1 cellular context compared by ENCODE assay signal in genomic region chr12:109385339-109386078, GRCh38.
A peak's percentile ranks its signal among the peaks of the same experiment; 100 is the strongest.
TF ChIP-seq lines count a peak whose summit lies in the region.

No MANE protein-coding gene starts in this region.

TF ChIP-seq in HEK293, 187 proteins besides CTCF, POLR2A, EP300 and RAD21 (continued from another document):
- TF ChIP-seq ZBTB44 (tag by site-specific recombination; IDR thresholded peaks at IDR 0.05), result peak; percentile 40; the same call in 1 of the 2 replicates
- peak; percentile 94 for TF ChIP-seq ZNF654 (tag by site-specific recombination; IDR thresholded peaks at IDR 0.05; ENCODE audit: low read depth)
- TF ChIP-seq ZNF513 (tag by site-specific recombination; IDR thresholded peaks at IDR 0.05), result no peak
- TF ChIP-seq AEBP2 (tag by site-specific recombination; IDR thresholded peaks at IDR 0.05; ENCODE audit: borderline replicate concordance), result no peak
- TF ChIP-seq ZBTB20 (tag by site-specific recombination; IDR thresholded peaks at IDR 0.05), result 0 out of 2 replicates have a peak, but pooled peaks have one; percentile 22
- no peak for TF ChIP-seq ZNF292 (tag by site-specific recombination; IDR thresholded peaks at IDR 0.05; ENCODE audit: borderline replicate concordance, low read depth)
- no peak for TF ChIP-seq ZNF140 (tag by site-specific recombination; IDR thresholded peaks at IDR 0.05)
- no peak for TF ChIP-seq ZNF610 (tag by site-specific recombination; IDR thresholded peaks at IDR 0.05; ENCODE audit: borderline replicate concordance)
- TF ChIP-seq ZNF324 (tag by site-specific recombination; IDR thresholded peaks at IDR 0.05), result no peak
- no peak for TF ChIP-seq ZNF274 (IDR thresholded peaks at IDR 0.05; ENCODE audit: low read length)
- no peak for TF ChIP-seq ZNF274 (tag by site-specific recombination; IDR thresholded peaks at IDR 0.05; ENCODE audit: borderline replicate concordance)
- no peak for TF ChIP-seq ZNF645 (tag by site-specific recombination; IDR thresholded peaks at IDR 0.05)
- TF ChIP-seq ZNF311 (tag by site-specific recombination; IDR thresholded peaks at IDR 0.05; ENCODE audit: borderline replicate concordance), result no peak
- no peak for TF ChIP-seq SP2 (tag by site-specific recombination; IDR thresholded peaks at IDR 0.05)
- TF ChIP-seq ZNF549 (tag by site-specific recombination; IDR thresholded peaks at IDR 0.05), result no peak
- TF ChIP-seq REPIN1 (tag by site-specific recombination; IDR thresholded peaks at IDR 0.05; ENCODE audit: low read depth), result no peak
- TF ChIP-seq SP7 (tag by site-specific recombination; IDR thresholded peaks at IDR 0.05), result peak; percentile 16; the same call in 1 of the 2 replicates
- TF ChIP-seq ZBTB21 (tag by site-specific recombination; IDR thresholded peaks at IDR 0.05), result no peak
- TF ChIP-seq GLIS2 (tag by site-specific recombination; IDR thresholded peaks at IDR 0.05), result no peak
- TF ChIP-seq ZFP37 (tag by site-specific recombination; IDR thresholded peaks at IDR 0.05), result no peak
- TF ChIP-seq SCRT1 (tag by site-specific recombination; IDR thresholded peaks at IDR 0.05; ENCODE audit: borderline replicate concordance), result no peak
- TF ChIP-seq ZNF335 (tag by site-specific recombination; conservative IDR thresholded peaks at IDR 0.05), result peak; percentile 22; the same call in 1 of the 2 replicates
- no peak for TF ChIP-seq ZNF146 (tag by site-specific recombination; IDR thresholded peaks at IDR 0.05)
- peak; percentile 55; the same call in 1 of the 2 replicates for TF ChIP-seq ZNF2 (tag by site-specific recombination; IDR thresholded peaks at IDR 0.05)
- TF ChIP-seq ZNF704 (tag by site-specific recombination; IDR thresholded peaks at IDR 0.05), result no peak
- no peak for TF ChIP-seq ATF2 (tag by site-specific recombination; IDR thresholded peaks at IDR 0.05; ENCODE audit: low read depth)
- no peak for TF ChIP-seq ZNF341 (tag by site-specific recombination; IDR thresholded peaks at IDR 0.05; ENCODE audit: low read depth)
- TF ChIP-seq ZNF362 (tag by site-specific recombination; IDR thresholded peaks at IDR 0.05), result peak; percentile 79; the same call in 1 of the 2 replicates
- no peak for TF ChIP-seq ZNF791 (tag by site-specific recombination; IDR thresholded peaks at IDR 0.05)
- TF ChIP-seq ZNF214 (tag by site-specific recombination; IDR thresholded peaks at IDR 0.05; ENCODE audit: borderline replicate concordance), result no peak
- TF ChIP-seq ZNF121 (tag by site-specific recombination; IDR thresholded peaks at IDR 0.05), result no peak
- peak; percentile 86 for TF ChIP-seq KLF1 (tag by site-specific recombination; IDR thresholded peaks at IDR 0.05)
- TF ChIP-seq ZNF548 (tag by site-specific recombination; IDR thresholded peaks at IDR 0.05), result no peak
- no peak for TF ChIP-seq MZF1 (tag by site-specific recombination; IDR thresholded peaks at IDR 0.05; ENCODE audit: borderline replicate concordance)
